ENCODE assay signal across 17 cellular contexts in genomic region chr17:20938244-20938643, GRCh38.
DNase-seq lines count a peak whose midpoint lies in the region; ATAC-seq and TF ChIP-seq lines count a peak whose summit lies in the region.
"Had no signal": no experiment of that assay in that cellular context is flagged by ENCODE, and none has a peak within 500 bp of the region (broad histone marks: within the 10 kb centered on the region; RNA-seq: fewer than 3 reads in every experiment).

No MANE protein-coding gene starts in this region.

- no peaks in the 10 kb centered on the region for H3K4me1 Mint-ChIP-seq in T-cell
- H3K4me1 Mint-ChIP-seq: B cell; CD4-positive, alpha-beta memory T cell had no signal

- peak overlapping the region; percentile 29 for H2BK120ac ChIP-seq in mesenchymal stem cell (ENCODE audit: low read depth, low read length)

- H3K27ac ChIP-seq in C4-2B (peak overlapping the region; percentile 83), RWPE1 (peak overlapping the region; percentile 94), mesenchymal stem cell (ENCODE audit: low read length, poor library complexity, severe bottlenecking) (no peak overlapping the region), testis (no peak overlapping the region)

- peak overlapping the region; percentile 16 to 95 for H3K18ac ChIP-seq in mesenchymal stem cell (ENCODE audit: low read depth in 1 of 2, low read length in 2 of 2)

- DNase-seq in RWPE1 (ENCODE audit: low spot score) = no peak
- no peak for DNase-seq in mesenchymal stem cell
- peak; percentile 40 for DNase-seq in testis
- no peak for DNase-seq in NCI-H1092 treated with DMSO at 0.1 percent for 48 hours (lab: John Stamatoyannopoulos, UW)
- no peak for DNase-seq in T-cell
- DNase-seq in NCI-H1417 (lab: John Stamatoyannopoulos, UW) = no peak
- DNase-seq in T-helper 2 cell = no peak
- DNase-seq: C1 segment of cervical spinal cord; CD4-positive, alpha-beta memory T cell; COR-L47; DND-41; GDM1; GOT3; HFFc6 had no signal

- H3K9me3 ChIP-seq in mesenchymal stem cell (ENCODE audit: control insufficient read depth, low read length) = no peaks in the 10 kb centered on the region
- no peaks in the 10 kb centered on the region for H3K9me3 ChIP-seq in testis
- H3K9me3 ChIP-seq: HAP-1 had no signal

- H3K36me3 ChIP-seq in mesenchymal stem cell (ENCODE audit: control insufficient read depth in 1 of 2, insufficient read depth in 2 of 2, low read depth in 1 of 2, low read length in 2 of 2) = peaks cover 0 to 25% of the 10 kb centered on the region in 2 experiments
- no peaks in the 10 kb centered on the region for H3K36me3 ChIP-seq in testis (ENCODE audit: low read depth, missing control alignments)
- H3K36me3 ChIP-seq: HAP-1 had no signal

- H4K8ac ChIP-seq in mesenchymal stem cell (ENCODE audit: low read length) = peak overlapping the region; percentile 60

- WGBS in mesenchymal stem cell = 95% methylated on average over 14 of the region's 15 CpGs
- WGBS in testis, 2 donors = 64 to 73% methylated on average over 9 to 15 of the region's 15 CpGs

- H4K91ac ChIP-seq in mesenchymal stem cell (ENCODE audit: low read length) = peak overlapping the region; percentile 90

- no peak for ATAC-seq in T-cell (replicated peaks in 1 of 4)

- no peaks in the 10 kb centered on the region for H3K9me3 Mint-ChIP-seq in T-cell
- H3K9me3 Mint-ChIP-seq: CD4-positive, alpha-beta memory T cell; HFFc6 had no signal

- no peak overlapping the region for H3K14ac ChIP-seq in mesenchymal stem cell (ENCODE audit: low read length in 2 of 2)

- TF ChIP-seq CTCF in C4-2B (conservative IDR thresholded peaks at IDR 0.05) = no peak
- no peak for TF ChIP-seq CTCF in RWPE1 (conservative IDR thresholded peaks at IDR 0.05; ENCODE audit: low read depth)
- no peak for TF ChIP-seq CTCF in testis (IDR thresholded peaks at IDR 0.05)

- no peaks in the 10 kb centered on the region for H3K27me3 Mint-ChIP-seq in T-cell
- H3K27me3 Mint-ChIP-seq: B cell had no signal

- POLR2A ChIA-PET in RWPE1 (lab: Yijun Ruan, JAX; ENCODE audit: low non-redundant PET) (no interaction called here), T-cell (lab: Charles Lee) (interaction anchor here in 1 of 2 donors (0.5 kb wide), 1 partner anchor 155 kb away, joined by 5 read pairs; no protein-coding TSS in a partner anchor)

- H3K4me3 Mint-ChIP-seq in T-cell = no peak overlapping the region
- H3K4me3 Mint-ChIP-seq: B cell; CD4-positive, alpha-beta memory T cell; HFFc6 had no signal

- peak overlapping the region; percentile 80 for H2BK15ac ChIP-seq in mesenchymal stem cell (ENCODE audit: low read depth, poor library complexity, severe bottlenecking)

- peak overlapping the region; percentile 44 to 99 for H2BK12ac ChIP-seq in mesenchymal stem cell (ENCODE audit: low read length in 2 of 2)

- H3K36me3 Mint-ChIP-seq in T-cell = no peaks in the 10 kb centered on the region
- H3K36me3 Mint-ChIP-seq: CD4-positive, alpha-beta memory T cell had no signal

- H2BK5ac ChIP-seq in mesenchymal stem cell (ENCODE audit: low read depth, low read length, poor library complexity, severe bottlenecking) = no peak overlapping the region

- H3K4me1 ChIP-seq in mesenchymal stem cell (ENCODE audit: control insufficient read depth, insufficient read depth, low read depth, low read length) (peaks cover 7% of the 10 kb centered on the region), testis (no peaks in the 10 kb centered on the region)
- H3K4me1 ChIP-seq: HAP-1 had no signal

- no peak for TF ChIP-seq POLR2A in testis (IDR thresholded peaks at IDR 0.05)

- no peak overlapping the region for H3K27ac Mint-ChIP-seq in T-cell
- H3K27ac Mint-ChIP-seq: B cell; CD4-positive, alpha-beta memory T cell; HFFc6 had no signal

- H2AFZ ChIP-seq in mesenchymal stem cell (ENCODE audit: low read depth, low read length) = no peak overlapping the region

- H2AK5ac ChIP-seq in mesenchymal stem cell (ENCODE audit: low read length, severe bottlenecking) = peak overlapping the region; percentile 94

- CTCF ChIA-PET in RWPE1 (lab: Yijun Ruan, JAX) = no interaction called here
- CTCF ChIA-PET in T-cell (lab: Charles Lee) = no interaction called here

- no peak overlapping the region for H3K4me2 ChIP-seq in mesenchymal stem cell (ENCODE audit: low read length, poor library complexity, severe bottlenecking)

- H3K4me3 ChIP-seq in mesenchymal stem cell (ENCODE audit: insufficient read depth in 1 of 2, low read depth in 1 of 2, low read length in 2 of 2) = no peak overlapping the region
- peak overlapping the region; percentile 25 to 38 for H3K4me3 ChIP-seq in testis
- H3K4me3 ChIP-seq: HAP-1 had no signal

- H3K27me3 ChIP-seq in mesenchymal stem cell (ENCODE audit: control insufficient read depth in 1 of 2, insufficient read depth in 1 of 2, low read length in 2 of 2) (no peaks in the 10 kb centered on the region), testis (no peaks in the 10 kb centered on the region)

- peaks cover 21% of the 10 kb centered on the region for H3K79me1 ChIP-seq in mesenchymal stem cell (replicated peaks; ENCODE audit: low read length, poor library complexity, severe bottlenecking)

- intact Hi-C loops in testis (cut with DNase I; ENCODE audit: low total_unique reads) = no loop called here

- peak overlapping the region; percentile 86 to 93 for H3K4ac ChIP-seq in mesenchymal stem cell (ENCODE audit: low read depth in 1 of 2, low read length in 2 of 2)

- H3K9ac ChIP-seq in mesenchymal stem cell (ENCODE audit: low read length) = no peak overlapping the region

- H3K23ac ChIP-seq in mesenchymal stem cell (ENCODE audit: low read length in 2 of 2) = peak overlapping the region in 1 of 2 experiments; percentile 16

Comparison
In these comparisons a context has a peak if more than half of its experiments do, and no peak if none do; other contexts are left out.
1. H3K27ac ChIP-seq: peak in C4-2B (single experiment) and RWPE1 (single experiment); none in mesenchymal stem cell (single experiment) and testis (0 of 2).
2. H3K4me3 ChIP-seq: peak in testis (2 of 2); none in mesenchymal stem cell (0 of 2).